In genomic region chr5:73692981-73693380, GRCh38 we compare ENCODE assay signal across 2 cellular contexts.
TF ChIP-seq lines count a peak whose summit lies in the region.

No MANE protein-coding gene starts in this region.

TF ChIP-seq in GM23338, 12 proteins besides CTCF, POLR2A, EP300 and RAD21:
- TF ChIP-seq ZNF331 (CRISPR knock-in tag; IDR thresholded peaks at IDR 0.05; ENCODE audit: low read depth) = no peak
- TF ChIP-seq, protein P1, sequence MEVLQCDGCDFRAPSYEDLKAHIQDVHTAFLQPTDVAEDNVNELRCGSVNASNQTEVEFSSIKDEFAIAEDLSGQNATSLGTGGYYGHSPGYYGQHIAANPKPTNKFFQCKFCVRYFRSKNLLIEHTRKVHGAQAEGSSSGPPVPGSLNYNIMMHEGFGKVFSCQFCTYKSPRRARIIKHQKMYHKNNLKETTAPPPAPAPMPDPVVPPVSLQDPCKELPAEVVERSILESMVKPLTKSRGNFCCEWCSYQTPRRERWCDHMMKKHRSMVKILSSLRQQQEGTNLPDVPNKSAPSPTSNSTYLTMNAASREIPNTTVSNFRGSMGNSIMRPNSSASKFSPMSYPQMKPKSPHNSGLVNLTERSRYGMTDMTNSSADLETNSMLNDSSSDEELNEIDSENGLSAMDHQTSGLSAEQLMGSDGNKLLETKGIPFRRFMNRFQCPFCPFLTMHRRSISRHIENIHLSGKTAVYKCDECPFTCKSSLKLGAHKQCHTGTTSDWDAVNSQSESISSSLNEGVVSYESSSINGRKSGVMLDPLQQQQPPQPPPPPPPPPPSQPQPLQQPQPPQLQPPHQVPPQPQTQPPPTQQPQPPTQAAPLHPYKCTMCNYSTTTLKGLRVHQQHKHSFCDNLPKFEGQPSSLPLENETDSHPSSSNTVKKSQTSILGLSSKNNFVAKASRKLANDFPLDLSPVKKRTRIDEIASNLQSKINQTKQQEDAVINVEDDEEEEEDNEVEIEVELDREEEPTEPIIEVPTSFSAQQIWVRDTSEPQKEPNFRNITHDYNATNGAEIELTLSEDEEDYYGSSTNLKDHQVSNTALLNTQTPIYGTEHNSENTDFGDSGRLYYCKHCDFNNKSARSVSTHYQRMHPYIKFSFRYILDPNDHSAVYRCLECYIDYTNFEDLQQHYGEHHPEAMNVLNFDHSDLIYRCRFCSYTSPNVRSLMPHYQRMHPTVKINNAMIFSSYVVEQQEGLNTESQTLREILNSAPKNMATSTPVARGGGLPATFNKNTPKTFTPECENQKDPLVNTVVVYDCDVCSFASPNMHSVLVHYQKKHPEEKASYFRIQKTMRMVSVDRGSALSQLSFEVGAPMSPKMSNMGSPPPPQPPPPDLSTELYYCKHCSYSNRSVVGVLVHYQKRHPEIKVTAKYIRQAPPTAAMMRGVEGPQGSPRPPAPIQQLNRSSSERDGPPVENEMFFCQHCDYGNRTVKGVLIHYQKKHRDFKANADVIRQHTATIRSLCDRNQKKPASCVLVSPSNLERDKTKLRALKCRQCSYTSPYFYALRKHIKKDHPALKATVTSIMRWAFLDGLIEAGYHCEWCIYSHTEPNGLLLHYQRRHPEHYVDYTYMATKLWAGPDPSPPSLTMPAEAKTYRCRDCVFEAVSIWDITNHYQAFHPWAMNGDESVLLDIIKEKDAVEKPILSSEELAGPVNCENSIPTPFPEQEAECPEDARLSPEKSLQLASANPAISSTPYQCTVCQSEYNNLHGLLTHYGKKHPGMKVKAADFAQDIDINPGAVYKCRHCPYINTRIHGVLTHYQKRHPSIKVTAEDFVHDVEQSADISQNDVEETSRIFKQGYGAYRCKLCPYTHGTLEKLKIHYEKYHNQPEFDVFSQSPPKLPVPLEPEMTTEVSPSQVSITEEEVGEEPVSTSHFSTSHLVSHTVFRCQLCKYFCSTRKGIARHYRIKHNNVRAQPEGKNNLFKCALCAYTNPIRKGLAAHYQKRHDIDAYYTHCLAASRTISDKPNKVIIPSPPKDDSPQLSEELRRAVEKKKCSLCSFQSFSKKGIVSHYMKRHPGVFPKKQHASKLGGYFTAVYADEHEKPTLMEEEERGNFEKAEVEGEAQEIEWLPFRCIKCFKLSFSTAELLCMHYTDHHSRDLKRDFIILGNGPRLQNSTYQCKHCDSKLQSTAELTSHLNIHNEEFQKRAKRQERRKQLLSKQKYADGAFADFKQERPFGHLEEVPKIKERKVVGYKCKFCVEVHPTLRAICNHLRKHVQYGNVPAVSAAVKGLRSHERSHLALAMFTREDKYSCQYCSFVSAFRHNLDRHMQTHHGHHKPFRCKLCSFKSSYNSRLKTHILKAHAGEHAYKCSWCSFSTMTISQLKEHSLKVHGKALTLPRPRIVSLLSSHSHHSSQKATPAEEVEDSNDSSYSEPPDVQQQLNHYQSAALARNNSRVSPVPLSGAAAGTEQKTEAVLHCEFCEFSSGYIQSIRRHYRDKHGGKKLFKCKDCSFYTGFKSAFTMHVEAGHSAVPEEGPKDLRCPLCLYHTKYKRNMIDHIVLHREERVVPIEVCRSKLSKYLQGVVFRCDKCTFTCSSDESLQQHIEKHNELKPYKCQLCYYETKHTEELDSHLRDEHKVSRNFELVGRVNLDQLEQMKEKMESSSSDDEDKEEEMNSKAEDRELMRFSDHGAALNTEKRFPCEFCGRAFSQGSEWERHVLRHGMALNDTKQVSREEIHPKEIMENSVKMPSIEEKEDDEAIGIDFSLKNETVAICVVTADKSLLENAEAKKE (CRISPR knock-in tag; IDR thresholded peaks at IDR 0.05) = no peak
- no peak for TF ChIP-seq STAT1 (IDR thresholded peaks at IDR 0.05; ENCODE audit: unreplicated experiment)
- TF ChIP-seq ZNF114 (CRISPR knock-in tag; IDR thresholded peaks at IDR 0.05) = no peak
- no peak for TF ChIP-seq POLR2AphosphoS5 (IDR thresholded peaks at IDR 0.05; ENCODE audit: low read depth)
- no peak for TF ChIP-seq NANOG (IDR thresholded peaks at IDR 0.05; ENCODE audit: borderline replicate concordance)
- TF ChIP-seq, protein P2, sequence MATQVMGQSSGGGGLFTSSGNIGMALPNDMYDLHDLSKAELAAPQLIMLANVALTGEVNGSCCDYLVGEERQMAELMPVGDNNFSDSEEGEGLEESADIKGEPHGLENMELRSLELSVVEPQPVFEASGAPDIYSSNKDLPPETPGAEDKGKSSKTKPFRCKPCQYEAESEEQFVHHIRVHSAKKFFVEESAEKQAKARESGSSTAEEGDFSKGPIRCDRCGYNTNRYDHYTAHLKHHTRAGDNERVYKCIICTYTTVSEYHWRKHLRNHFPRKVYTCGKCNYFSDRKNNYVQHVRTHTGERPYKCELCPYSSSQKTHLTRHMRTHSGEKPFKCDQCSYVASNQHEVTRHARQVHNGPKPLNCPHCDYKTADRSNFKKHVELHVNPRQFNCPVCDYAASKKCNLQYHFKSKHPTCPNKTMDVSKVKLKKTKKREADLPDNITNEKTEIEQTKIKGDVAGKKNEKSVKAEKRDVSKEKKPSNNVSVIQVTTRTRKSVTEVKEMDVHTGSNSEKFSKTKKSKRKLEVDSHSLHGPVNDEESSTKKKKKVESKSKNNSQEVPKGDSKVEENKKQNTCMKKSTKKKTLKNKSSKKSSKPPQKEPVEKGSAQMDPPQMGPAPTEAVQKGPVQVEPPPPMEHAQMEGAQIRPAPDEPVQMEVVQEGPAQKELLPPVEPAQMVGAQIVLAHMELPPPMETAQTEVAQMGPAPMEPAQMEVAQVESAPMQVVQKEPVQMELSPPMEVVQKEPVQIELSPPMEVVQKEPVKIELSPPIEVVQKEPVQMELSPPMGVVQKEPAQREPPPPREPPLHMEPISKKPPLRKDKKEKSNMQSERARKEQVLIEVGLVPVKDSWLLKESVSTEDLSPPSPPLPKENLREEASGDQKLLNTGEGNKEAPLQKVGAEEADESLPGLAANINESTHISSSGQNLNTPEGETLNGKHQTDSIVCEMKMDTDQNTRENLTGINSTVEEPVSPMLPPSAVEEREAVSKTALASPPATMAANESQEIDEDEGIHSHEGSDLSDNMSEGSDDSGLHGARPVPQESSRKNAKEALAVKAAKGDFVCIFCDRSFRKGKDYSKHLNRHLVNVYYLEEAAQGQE (IDR thresholded peaks at IDR 0.05; ENCODE audit: unreplicated experiment) = no peak
- no peak for TF ChIP-seq EZH2 (IDR thresholded peaks at IDR 0.05; ENCODE audit: low read depth, unreplicated experiment)
- TF ChIP-seq JUNB (IDR thresholded peaks at IDR 0.05; ENCODE audit: unreplicated experiment) = no peak
- no peak for TF ChIP-seq CREB1 (CRISPR knock-in tag; IDR thresholded peaks at IDR 0.05; ENCODE audit: low read depth)
- TF ChIP-seq ETS1 (IDR thresholded peaks at IDR 0.05) = no peak
TF ChIP-seq in GM23338: peak in this region for 0.

TF ChIP-seq in H1, 55 proteins besides CTCF, POLR2A, EP300 and RAD21:
- TF ChIP-seq RFX5 (IDR thresholded peaks at IDR 0.05; ENCODE audit: borderline replicate concordance, low read depth, low read length) (no peak), ASH2L (IDR thresholded peaks at IDR 0.05; ENCODE audit: low read length) (no peak), GTF2F1 (IDR thresholded peaks at IDR 0.05; ENCODE audit: borderline replicate concordance, low read depth, low read length) (no peak), SP4 (IDR thresholded peaks at IDR 0.05; ENCODE audit: low read length) (no peak), KDM1A (IDR thresholded peaks at IDR 0.05; ENCODE audit: borderline replicate concordance, low read length) (no peak), POU5F1 (IDR thresholded peaks at IDR 0.05; ENCODE audit: low read depth, low read length) (no peak), FOSL1 (IDR thresholded peaks at IDR 0.05; ENCODE audit: insufficient read depth, low read depth, low read length) (no peak), SIX5 (IDR thresholded peaks at IDR 0.05; ENCODE audit: low read depth, low read length) (no peak), CHD1 (IDR thresholded peaks at IDR 0.05; ENCODE audit: low read depth, low read length) (no peak), YY1 (IDR thresholded peaks at IDR 0.05; ENCODE audit: low read depth, low read length) (no peak)
